ENCODE assay signal across 8 cellular contexts in the genomic region with DNA sequence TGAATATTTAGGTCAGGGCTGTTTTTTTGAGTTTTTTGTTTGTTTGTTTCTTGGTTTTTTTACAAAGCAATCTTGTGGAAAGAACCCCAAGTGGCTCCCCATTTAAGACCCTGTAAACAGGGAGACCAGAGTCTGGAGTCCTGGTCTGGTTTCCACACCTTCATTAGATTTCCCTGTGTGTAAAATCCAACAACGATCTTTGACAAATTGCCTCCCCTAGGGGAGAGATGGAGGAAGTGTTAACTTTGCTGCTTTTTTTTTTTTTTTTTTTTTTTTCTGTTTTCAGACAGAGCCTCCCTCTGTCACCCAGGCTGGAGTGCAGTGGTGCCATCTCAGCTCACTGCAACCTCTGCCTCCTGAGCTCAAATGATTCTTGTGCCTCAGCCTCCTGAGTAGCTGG.
DNase-seq lines count a peak whose midpoint lies in the region; ATAC-seq, FAIRE-seq and TF ChIP-seq lines count a peak whose summit lies in the region.
"Not testable (repeated sequence)": the region's sequence is repeated elsewhere in the genome, so short reads cannot be mapped to it uniquely, and the experiment has no call there.

No MANE protein-coding gene starts in this region.

- not testable (repeated sequence) for H3K36me3 ChIP-seq in GM23248 (ENCODE audit: low read depth); Loucy (ENCODE audit: insufficient read depth, low read length); OCI-LY3 (replicated peaks; ENCODE audit: low read depth, low read length); HepG2 (replicated peaks in 1 of 2; ENCODE audit: control insufficient read depth in 1 of 2, insufficient read depth in 2 of 2, low read length in 2 of 2); small intestine (ENCODE audit: control insufficient read depth in 2 of 2, insufficient read depth in 2 of 2, low read length in 2 of 2)

- H3K4me2 ChIP-seq in GM23248 (ENCODE audit: unreplicated experiment); Loucy (ENCODE audit: low read depth, low read length, poor library complexity, severe bottlenecking); OCI-LY3 (ENCODE audit: low read length); HepG2 (ENCODE audit: low read depth, low read length): not testable (repeated sequence)

- H2AFZ ChIP-seq in GM23248; Loucy (ENCODE audit: low read length); OCI-LY3 (ENCODE audit: low read depth, low read length); HepG2 (ENCODE audit: low read length): not testable (repeated sequence)

- H3K27me3 ChIP-seq in CD4-positive, alpha-beta T cell (ENCODE audit: control insufficient read depth, insufficient read depth, low read length); GM23248 (replicated peaks; ENCODE audit: insufficient read depth); Loucy (ENCODE audit: insufficient read depth, low read length, poor library complexity, severe bottlenecking); OCI-LY3 (ENCODE audit: low read depth, low read length); HepG2 (ENCODE audit: control insufficient read depth in 1 of 2, insufficient read depth in 2 of 2, low read length in 2 of 2); small intestine (ENCODE audit: control insufficient read depth in 2 of 2, insufficient read depth in 2 of 2, low read length in 2 of 2): not testable (repeated sequence)

- not testable (repeated sequence) for H3K4me1 Mint-ChIP-seq in CD4-positive, alpha-beta T cell (ENCODE audit: low read depth); endothelial cell (ENCODE audit: unreplicated experiment)

- not testable (repeated sequence) for H3K36me3 Mint-ChIP-seq in CD4-positive, alpha-beta T cell (ENCODE audit: low read depth); endothelial cell (ENCODE audit: low read depth, unreplicated experiment)

- not testable (repeated sequence) for H3K9ac ChIP-seq in GM23248; Loucy (ENCODE audit: low read depth, low read length, poor library complexity, severe bottlenecking); OCI-LY3 (ENCODE audit: low read length); HepG2 (ENCODE audit: insufficient read depth, low read depth, low read length)

- not testable (repeated sequence) for TF ChIP-seq EP300 in HepG2 (IDR thresholded peaks at IDR 0.05; ENCODE audit: low read depth in 2 of 2, low read length in 2 of 2); HepG2 (CRISPR knock-in tag; IDR thresholded peaks at IDR 0.05; ENCODE audit: borderline replicate concordance)

- H3K4me1 ChIP-seq in GM23248 (ENCODE audit: insufficient read depth); Loucy (ENCODE audit: insufficient read depth, low read length, poor library complexity, severe bottlenecking); HepG2 (ENCODE audit: insufficient read depth, low read length); small intestine (ENCODE audit: control insufficient read depth in 2 of 2, insufficient read depth in 1 of 2, low read depth in 1 of 2, low read length in 1 of 2): not testable (repeated sequence)
- H3K4me1 ChIP-seq in OCI-LY3 (ENCODE audit: low read length): peaks cover 17% of the 10 kb centered on the region

- POLR2A ChIA-PET in CD4-positive, alpha-beta T cell (lab: Charles Lee); HepG2 (lab: Yijun Ruan, JAX): not testable (repeated sequence)

- ATAC-seq in CD4-positive, alpha-beta T cell (ENCODE audit: poor library complexity); HepG2: not testable (repeated sequence)

- BruUV-seq in HepG2 (replicated peaks; lab: Mats Ljungman, UMichigan): not testable (repeated sequence)

- H3K9me3 ChIP-seq in CD4-positive, alpha-beta T cell (ENCODE audit: control insufficient read depth, low read length); GM23248 (ENCODE audit: low read depth); Loucy (ENCODE audit: insufficient read depth, low read depth, low read length); OCI-LY3 (ENCODE audit: insufficient read depth, low read length); HepG2 (ENCODE audit: low read length); small intestine (ENCODE audit: control insufficient read depth, low read depth): not testable (repeated sequence)

- CTCF ChIA-PET in CD4-positive, alpha-beta T cell (lab: Charles Lee): interaction anchor here (0.6 kb wide), 1 partner anchor 255 kb away, joined by 3 read pairs; no protein-coding TSS in a partner anchor
- CTCF ChIA-PET in HepG2 (lab: Yijun Ruan, JAX; ENCODE audit: low intra/inter-chr PET ratio, low total read pairs): not testable (repeated sequence)

- peak; percentile 14 for TF ChIP-seq CTCF in CD4-positive, alpha-beta T cell (IDR thresholded peaks at IDR 0.05)
- TF ChIP-seq CTCF in Loucy (conservative IDR thresholded peaks at IDR 0.05; ENCODE audit: low read length) (peak; percentile 29), OCI-LY3 (IDR thresholded peaks at IDR 0.05; ENCODE audit: low read depth, low read length) (peak; percentile 34), astrocyte of the cerebellum (IDR thresholded peaks at IDR 0.05; ENCODE audit: low read depth, low read length, missing control alignments) (peak; percentile 10), endothelial cell (IDR thresholded peaks at IDR 0.05; ENCODE audit: unreplicated experiment) (peak; percentile 50), HepG2 (CRISPR knock-in tag; IDR thresholded peaks at IDR 0.05) (peak; percentile 31; the same call in 1 of the 2 replicates)

- H3K4me3 ChIP-seq in GM23248; Loucy (ENCODE audit: low read length, poor library complexity, severe bottlenecking); OCI-LY3 (ENCODE audit: low read length); astrocyte of the cerebellum (ENCODE audit: low read depth, low read length); HepG2 (replicated peaks in 1 of 3; ENCODE audit: insufficient read depth in 1 of 3, low read depth in 2 of 3, low read length in 3 of 3); small intestine (ENCODE audit: low read depth in 1 of 2, low read length in 2 of 2): not testable (repeated sequence)

- in situ Hi-C loops in GM23248 (cut with MboI); astrocyte of the cerebellum (cut with HindIII; ENCODE audit: low sequenced_read_pairs); HepG2 (cut with HindIII; ENCODE audit: extremely low pct_ligation_motif_present, low pct_unique_long_range_greater_than_20kb): not testable (repeated sequence)

- intact Hi-C loops in CD4-positive, alpha-beta T cell (cut with DNase I, micrococcal nuclease); HepG2 (cut with micrococcal nuclease; ENCODE audit: unreplicated experiment): not testable (repeated sequence)

- not testable (repeated sequence) for H3K27ac Mint-ChIP-seq in CD4-positive, alpha-beta T cell; endothelial cell (ENCODE audit: unreplicated experiment)

- DNase-seq in CD4-positive, alpha-beta T cell; astrocyte of the cerebellum (ENCODE audit: low read depth); endothelial cell (ENCODE audit: low spot score): not testable (repeated sequence)
- DNase-seq in GM23248: peak; percentile 21
- peak; percentile 8 for DNase-seq in HepG2 (ENCODE audit: low spot score)
- peak; percentile 20 for DNase-seq in small intestine

- FAIRE-seq in HepG2 (lab: Jason Lieb, UNC); small intestine (lab: Jason Lieb, UNC): not testable (repeated sequence)

- not testable (repeated sequence) for TF ChIP-seq POLR2A in HepG2 (IDR thresholded peaks at IDR 0.05; ENCODE audit: insufficient read depth in 1 of 2, low read depth in 2 of 2, low read length in 2 of 2)

- not testable (repeated sequence) for TF ChIP-seq RAD21 in HepG2 (CRISPR knock-in tag; IDR thresholded peaks at IDR 0.05)

- 0 to 4% methylated on average over 1 of the region's 1 CpG for WGBS in GM23248 (ENCODE audit: low coverage in 1 of 2, low lambda C conversion rate in 2 of 2, missing lambda C conversion rate in 2 of 2), 2 experiments
- 0% methylated on average over 1 of the region's 1 CpG for WGBS in HepG2 (ENCODE audit: low lambda C conversion rate)
- WGBS in small intestine, 3 donors: 0% methylated on average over 1 of the region's 1 CpG

- not testable (repeated sequence) for H3K9me2 ChIP-seq in GM23248 (ENCODE audit: insufficient read depth); Loucy (replicated peaks; ENCODE audit: low read depth, low read length)

- H3K79me2 ChIP-seq in GM23248 (ENCODE audit: insufficient read depth); Loucy (ENCODE audit: insufficient read depth, low read length); OCI-LY3 (ENCODE audit: low read length); HepG2 (ENCODE audit: insufficient read depth, low read length): not testable (repeated sequence)

- not testable (repeated sequence) for H4K20me1 ChIP-seq in GM23248 (ENCODE audit: insufficient read depth); Loucy (ENCODE audit: insufficient read depth, low read length, poor library complexity, severe bottlenecking); OCI-LY3 (ENCODE audit: insufficient read depth, low read length); HepG2 (ENCODE audit: insufficient read depth, low read length)

- H3F3A ChIP-seq in GM23248 (ENCODE audit: insufficient read depth); Loucy (ENCODE audit: low read depth): not testable (repeated sequence)

- H3K4me3 Mint-ChIP-seq in CD4-positive, alpha-beta T cell; endothelial cell (ENCODE audit: unreplicated experiment): not testable (repeated sequence)

- not testable (repeated sequence) for H3K9me3 Mint-ChIP-seq in CD4-positive, alpha-beta T cell; endothelial cell (ENCODE audit: unreplicated experiment)

- H3K27ac ChIP-seq in CD4-positive, alpha-beta T cell (ENCODE audit: low read depth, low read length); GM23248; OCI-LY3 (ENCODE audit: low read length); HepG2 (ENCODE audit: extremely low read length, insufficient read depth, low read length); small intestine (ENCODE audit: low read depth in 1 of 2, low read length in 1 of 2): not testable (repeated sequence)

- peaks cover 12% of the 10 kb centered on the region for H3K27me3 Mint-ChIP-seq in CD4-positive, alpha-beta T cell
- not testable (repeated sequence) for H3K27me3 Mint-ChIP-seq in endothelial cell (ENCODE audit: unreplicated experiment)
